12 cellular contexts compared by ENCODE assay signal in genomic region chr10:114073787-114074186, GRCh38. TPM values are rescaled to one million over a fixed set of nuclear protein-coding genes. Genes with fewer than 3 reads are reported as not detected.
DNase-seq lines count a peak whose midpoint lies in the region; ATAC-seq, FAIRE-seq and TF ChIP-seq lines count a peak whose summit lies in the region.
"Had no signal": no experiment of that assay in that cellular context is flagged by ENCODE, and none has a peak within 500 bp of the region (broad histone marks: within the 10 kb centered on the region; RNA-seq: fewer than 3 reads in every experiment).

No MANE protein-coding gene starts in this region.

- POLR2A ChIA-PET in WTC11 (lab: Charles Lee) = no interaction called here

- TF ChIP-seq CTCF in DOHH2 (IDR thresholded peaks at IDR 0.05; ENCODE audit: low read depth, low read length, poor library complexity, severe bottlenecking) (no peak), Loucy (conservative IDR thresholded peaks at IDR 0.05; ENCODE audit: low read length) (no peak), WTC11 (IDR thresholded peaks at IDR 0.05) (no peak)

- H3K9me2 ChIP-seq in DOHH2 (replicated peaks; ENCODE audit: control insufficient read depth, low read length) = no peaks in the 10 kb centered on the region
- no peaks in the 10 kb centered on the region for H3K9me2 ChIP-seq in Loucy (replicated peaks; ENCODE audit: low read depth, low read length)

- H3K27me3 ChIP-seq in DOHH2 (ENCODE audit: control insufficient read depth, low read length) = no peaks in the 10 kb centered on the region
- no peaks in the 10 kb centered on the region for H3K27me3 ChIP-seq in Loucy (ENCODE audit: insufficient read depth, low read length, poor library complexity, severe bottlenecking)
- H3K27me3 ChIP-seq: sigmoid colon had no signal

- CTCF ChIA-PET in WTC11 (lab: Charles Lee) = interaction anchor here (1.3 kb wide), 1 partner anchor 26 kb away, joined by 4 read pairs; no protein-coding TSS in a partner anchor

- H3K9ac ChIP-seq in Loucy (ENCODE audit: low read depth, low read length, poor library complexity, severe bottlenecking) = peak overlapping the region; percentile 75

- H3K4me2 ChIP-seq in DOHH2 (ENCODE audit: low read length) = peak overlapping the region; percentile 28
- peak overlapping the region; percentile 77 for H3K4me2 ChIP-seq in Loucy (ENCODE audit: low read depth, low read length, poor library complexity, severe bottlenecking)

- no peaks in the 10 kb centered on the region for H3K9me3 Mint-ChIP-seq in activated naive CD8-positive, alpha-beta T cell treated with anti-CD3 and anti-CD28 coated beads, Interleukin-2, amount 50 U/mL, for 24 hours
- peaks cover 5% of the 10 kb centered on the region; the same call in 1 of the 2 replicates for H3K9me3 Mint-ChIP-seq in WTC11

- peak; percentile 15 for DNase-seq in activated naive CD8-positive, alpha-beta T cell treated with anti-CD3 and anti-CD28 coated beads, Interleukin-2, amount 50 U/mL, for 24 hours
- no peak for DNase-seq in C1 segment of cervical spinal cord (lab: John Stamatoyannopoulos, UW)
- no peak for DNase-seq in WTC11 (ENCODE audit: low spot score)
- DNase-seq in HUDEP-2 (lab: John Stamatoyannopoulos, UW; ENCODE audit: unreplicated experiment in 76 of 76) = no peak
- no peak for DNase-seq in urothelium cell line (ENCODE audit: low spot score)
- DNase-seq: aorta, sigmoid colon had no signal

- H3K79me2 ChIP-seq in DOHH2 (ENCODE audit: control insufficient read depth, low read length) (no peaks in the 10 kb centered on the region), Loucy (ENCODE audit: insufficient read depth, low read length) (no peaks in the 10 kb centered on the region)

- ATAC-seq in GM19351 (IDR thresholded peaks at IDR 0.05; ENCODE audit: unreplicated experiment) (peak; percentile 40), WTC11 (no peak)
- ATAC-seq in activated naive CD8-positive, alpha-beta T cell treated with anti-CD3 and anti-CD28 coated beads, Interleukin-2, amount 50 U/mL, for 24 hours = peak; percentile 52

- H3K4me3 ChIP-seq in DOHH2 (ENCODE audit: low read length) (no peak overlapping the region), Loucy (ENCODE audit: low read length, poor library complexity, severe bottlenecking) (peak overlapping the region; percentile 59)
- H3K4me3 ChIP-seq: sigmoid colon had no signal

- no peak overlapping the region for H3K27ac ChIP-seq in DOHH2 (ENCODE audit: low read depth, low read length)
- H3K27ac ChIP-seq: RWPE1, sigmoid colon had no signal

- H3K27ac Mint-ChIP-seq in activated naive CD8-positive, alpha-beta T cell treated with anti-CD3 and anti-CD28 coated beads, Interleukin-2, amount 50 U/mL, for 24 hours = no peak overlapping the region
- H3K27ac Mint-ChIP-seq in WTC11 = no peak overlapping the region; the same call in 1 of the 2 replicates
- H3K27ac Mint-ChIP-seq: mesothelial cell of epicardium had no signal

- H3K4me1 ChIP-seq in DOHH2 (ENCODE audit: control insufficient read depth, low read length) (peaks cover 25% of the 10 kb centered on the region), Loucy (ENCODE audit: insufficient read depth, low read length, poor library complexity, severe bottlenecking) (peaks cover 68% of the 10 kb centered on the region)
- H3K4me1 ChIP-seq: sigmoid colon had no signal

- H3K4me3 Mint-ChIP-seq in activated naive CD8-positive, alpha-beta T cell treated with anti-CD3 and anti-CD28 coated beads, Interleukin-2, amount 50 U/mL, for 24 hours = no peak overlapping the region
- H3K4me3 Mint-ChIP-seq in WTC11 = no peak overlapping the region
- H3K4me3 Mint-ChIP-seq: mesothelial cell of epicardium had no signal

- H2AFZ ChIP-seq in Loucy (ENCODE audit: low read length) = no peak overlapping the region

- H3F3A ChIP-seq in DOHH2 (ENCODE audit: control insufficient read depth, insufficient read depth) = no peaks in the 10 kb centered on the region
- H3F3A ChIP-seq in Loucy (ENCODE audit: low read depth) = peaks cover 11% of the 10 kb centered on the region; the same call in 1 of the 2 replicates

- H3K36me3 Mint-ChIP-seq in activated naive CD8-positive, alpha-beta T cell treated with anti-CD3 and anti-CD28 coated beads, Interleukin-2, amount 50 U/mL, for 24 hours (ENCODE audit: low read depth) = no peaks in the 10 kb centered on the region
- H3K36me3 Mint-ChIP-seq in WTC11 = no peaks in the 10 kb centered on the region
- H3K36me3 Mint-ChIP-seq: mesothelial cell of epicardium had no signal

- FAIRE-seq in urothelium cell line (lab: Jason Lieb, UNC) = no peak

- H4K20me1 ChIP-seq in DOHH2 (ENCODE audit: control insufficient read depth, insufficient read depth, low read depth, low read length) (no peaks in the 10 kb centered on the region), Loucy (ENCODE audit: insufficient read depth, low read length, poor library complexity, severe bottlenecking) (no peaks in the 10 kb centered on the region)

- H3K9me3 ChIP-seq in DOHH2 (ENCODE audit: control insufficient read depth, insufficient read depth, low read length) (no peaks in the 10 kb centered on the region), Loucy (ENCODE audit: insufficient read depth, low read depth, low read length) (peaks cover 5% of the 10 kb centered on the region; the same call in 1 of the 2 replicates)
- H3K9me3 ChIP-seq: sigmoid colon had no signal

- no peaks in the 10 kb centered on the region for H3K36me3 ChIP-seq in DOHH2 (ENCODE audit: control insufficient read depth, low read length)
- no peaks in the 10 kb centered on the region for H3K36me3 ChIP-seq in Loucy (ENCODE audit: insufficient read depth, low read length)
- H3K36me3 ChIP-seq: sigmoid colon had no signal

- peaks cover 16% of the 10 kb centered on the region for H3K4me1 Mint-ChIP-seq in activated naive CD8-positive, alpha-beta T cell treated with anti-CD3 and anti-CD28 coated beads, Interleukin-2, amount 50 U/mL, for 24 hours
- peaks cover 16% of the 10 kb centered on the region for H3K4me1 Mint-ChIP-seq in WTC11

- H3K27me3 Mint-ChIP-seq in activated naive CD8-positive, alpha-beta T cell treated with anti-CD3 and anti-CD28 coated beads, Interleukin-2, amount 50 U/mL, for 24 hours = no peaks in the 10 kb centered on the region
- no peaks in the 10 kb centered on the region for H3K27me3 Mint-ChIP-seq in WTC11 (ENCODE audit: low read depth)

TF ChIP-seq in WTC11, 78 proteins besides CTCF, POLR2A, EP300 and RAD21:
- no peak for TF ChIP-seq MLX (CRISPR knock-in tag; IDR thresholded peaks at IDR 0.05)
- no peak for TF ChIP-seq ATF1 (CRISPR knock-in tag; IDR thresholded peaks at IDR 0.05)

RNA-seq across cellular contexts. Expression of gene ADRB1, which starts 30.1 kb away (rescaled TPM):
- 0.27 to 0.35 TPM (median 0.30 TPM) in 3 replicates for total RNA-seq in WTC11 (2021)
